Comparison of ENCODE assay signal across 13 cellular contexts in the genomic region with DNA sequence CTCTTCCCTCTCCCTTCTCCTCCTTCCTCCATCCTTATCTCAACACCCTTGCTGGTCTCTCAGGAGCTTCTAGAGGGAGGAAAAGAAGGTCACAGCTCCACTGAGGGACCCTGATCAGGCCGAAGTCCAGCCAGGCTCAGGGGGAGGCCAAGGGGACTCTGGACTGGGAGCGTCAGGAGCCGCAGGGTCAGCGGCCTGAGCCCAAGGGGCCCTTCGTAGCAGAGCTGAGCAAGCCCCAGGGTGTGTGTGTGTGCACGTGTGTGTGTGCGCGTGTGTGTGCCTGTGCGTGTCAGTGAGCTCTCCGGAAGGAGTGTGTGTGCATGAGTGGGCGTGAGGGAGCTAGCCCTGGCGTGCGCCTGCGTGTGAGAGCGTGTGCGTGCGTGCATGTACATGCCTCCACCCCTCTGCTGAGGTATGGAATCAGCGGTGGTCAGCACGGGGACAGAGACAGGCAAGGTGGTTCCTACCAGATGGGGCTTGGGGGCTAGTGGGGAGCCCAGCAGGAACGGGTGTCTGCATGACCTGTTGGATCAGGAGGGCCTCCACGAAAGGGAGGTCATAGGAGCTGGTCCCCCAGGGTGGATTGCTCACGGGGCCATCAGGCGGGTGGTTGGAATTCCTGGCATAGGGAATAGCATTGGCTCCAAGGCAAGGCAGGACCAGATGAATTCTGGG. TPM values are rescaled to one million over a fixed set of nuclear protein-coding genes. Genes with fewer than 3 reads are reported as not detected.
DNase-seq lines count a peak whose midpoint lies in the region; ATAC-seq and TF ChIP-seq lines count a peak whose summit lies in the region.
"Had no signal": no experiment of that assay in that cellular context is flagged by ENCODE, and none has a peak within 500 bp of the region (broad histone marks: within the 10 kb centered on the region; RNA-seq: fewer than 3 reads in every experiment).

No MANE protein-coding gene starts in this region.

- no peaks in the 10 kb centered on the region for H3K9me2 ChIP-seq in hepatocyte (replicated peaks; ENCODE audit: insufficient read depth)

- H3K27ac ChIP-seq in hepatocyte: peak overlapping the region; percentile 94

- ATAC-seq in HG03571 (IDR thresholded peaks at IDR 0.05; ENCODE audit: unreplicated experiment): no peak

- peak; percentile 85 for DNase-seq in DMS53 (lab: John Stamatoyannopoulos, UW)
- peak; percentile 51 for DNase-seq in SK-MEL-5 (ENCODE audit: low read depth, low spot score)
- peak; percentile 76 for DNase-seq in hepatocyte (ENCODE audit: low spot score)
- peak; percentile 25 for DNase-seq in renal cortical epithelial cell (ENCODE audit: low read depth)
- no peak for DNase-seq in NCI-H2227 treated with DMSO at 0.1 percent for 48 hours (lab: John Stamatoyannopoulos, UW)
- no peak for DNase-seq in activated gamma-delta T cell (lab: John Stamatoyannopoulos, UW)
- DNase-seq in midbrain (lab: John Stamatoyannopoulos, UW): no peak
- DNase-seq: activated effector memory CD4-positive, alpha-beta T cell treated with Interleukin-2 at 50 U/mL for 16 hours; CD4-positive, CD25-positive, alpha-beta regulatory T cell; hippocampal formation; stomach had no signal

- peak overlapping the region; percentile 62 for H3K4me2 ChIP-seq in hepatocyte

- no peak overlapping the region for H3K4me3 ChIP-seq in hepatocyte
- H3K4me3 ChIP-seq: stomach had no signal

- H3K79me2 ChIP-seq in hepatocyte: no peaks in the 10 kb centered on the region

- H4K20me1 ChIP-seq in hepatocyte (ENCODE audit: insufficient read depth, poor library complexity, severe bottlenecking): no peaks in the 10 kb centered on the region

- H3K36me3 ChIP-seq in hepatocyte (replicated peaks; ENCODE audit: insufficient read depth, low read depth): no peaks in the 10 kb centered on the region
- H3K36me3 ChIP-seq: stomach had no signal

- no peak overlapping the region for H2AFZ ChIP-seq in hepatocyte

- no peaks in the 10 kb centered on the region for H3K9me3 ChIP-seq in hepatocyte (ENCODE audit: low read depth)
- H3K9me3 ChIP-seq: stomach had no signal

- in situ Hi-C loops in SK-MEL-5 (cut with HindIII; ENCODE audit: low pct_unique_long_range_greater_than_20kb, low sequenced_read_pairs): no loop called here

- TF ChIP-seq CTCF in hepatocyte (IDR thresholded peaks at IDR 0.05; ENCODE audit: poor library complexity): no peak

- peaks cover 45% of the 10 kb centered on the region for H3K4me1 ChIP-seq in hepatocyte (ENCODE audit: insufficient read depth)

- 67% methylated on average over 19 of the region's 23 CpGs for WGBS in hepatocyte (ENCODE audit: low lambda C conversion rate, missing lambda C conversion rate)

- no peaks in the 10 kb centered on the region for H3K27me3 ChIP-seq in hepatocyte

RNA-seq across cellular contexts. Expression of a gene that starts 10.0 kb away (rescaled TPM):
- 52.3 and 54.1 TPM in 2 replicates for total RNA-seq in SK-MEL-5 (2014; rRNA removed; shearing (Covaris generic))
- polyA plus RNA-seq in SK-MEL-5 (2015; cell fraction: cytosol; rRNA removed): 92.0 and 97.9 TPM in 2 replicates
- polyA plus RNA-seq in SK-MEL-5 (2015; cell fraction: nucleus; rRNA removed): 50.6 and 71.9 TPM in 2 replicates
- total RNA-seq in hepatocyte (125 and 136 TPM in 2 replicates), renal cortical epithelial cell (53.8 and 70.5 TPM in 2 replicates)
- polyA plus RNA-seq in hepatocyte: 242 and 249 TPM in 2 replicates

RNA-seq across cellular contexts. Expression of a gene that starts 15.1 kb away (rescaled TPM):
- 42.0 and 45.6 TPM in 2 replicates for total RNA-seq in SK-MEL-5 (2014; rRNA removed; shearing (Covaris generic))
- 43.9 and 50.5 TPM in 2 replicates for polyA plus RNA-seq in SK-MEL-5 (2015; cell fraction: cytosol; rRNA removed)
- polyA plus RNA-seq in SK-MEL-5 (2015; cell fraction: nucleus; rRNA removed): 65.7 and 66.9 TPM in 2 replicates
- total RNA-seq in hepatocyte (31.7 and 33.3 TPM in 2 replicates), renal cortical epithelial cell (0.52 and 4.0 TPM in 2 replicates)
- 39.4 and 47.3 TPM in 2 replicates for polyA plus RNA-seq in hepatocyte

RNA-seq across cellular contexts. Expression of a gene that starts 34.6 kb away (rescaled TPM):
- total RNA-seq in SK-MEL-5 (2014; rRNA removed; shearing (Covaris generic)): 61.5 and 66.9 TPM in 2 replicates
- polyA plus RNA-seq in SK-MEL-5 (2015; cell fraction: cytosol; rRNA removed): 149 and 171 TPM in 2 replicates
- polyA plus RNA-seq in SK-MEL-5 (2015; cell fraction: nucleus; rRNA removed): 32.6 and 36.2 TPM in 2 replicates
- total RNA-seq in hepatocyte (50.0 and 52.9 TPM in 2 replicates), renal cortical epithelial cell (3.8 and 19.4 TPM in 2 replicates)
- 82.5 and 82.6 TPM in 2 replicates for polyA plus RNA-seq in hepatocyte
- polyA plus RNA-seq: CD4-positive, CD25-positive, alpha-beta regulatory T cell had no signal

RNA-seq across cellular contexts. Expression of a gene that starts 45.5 kb away (rescaled TPM):
- not detected in 2 replicates for total RNA-seq in SK-MEL-5 (2014; rRNA removed; shearing (Covaris generic))
- polyA plus RNA-seq in SK-MEL-5 (2015; cell fraction: cytosol; rRNA removed): not detected in 2 replicates
- 0.39 TPM in 1 of 2 replicates, not detected in the other for polyA plus RNA-seq in SK-MEL-5 (2015; cell fraction: nucleus; rRNA removed)
- not detected in 2 replicates for total RNA-seq in hepatocyte
- polyA plus RNA-seq in hepatocyte: not detected in 2 replicates
- total RNA-seq in renal cortical epithelial cell: not detected in 2 replicates
- total RNA-seq: endothelial cell of umbilical vein had no signal
- polyA plus RNA-seq: endothelial cell of umbilical vein had no signal

RNA-seq across cellular contexts. Expression of a gene that starts 51.0 kb away (rescaled TPM):
- total RNA-seq in SK-MEL-5 (2014; rRNA removed; shearing (Covaris generic)): not detected in 2 replicates
- not detected in 2 replicates for polyA plus RNA-seq in SK-MEL-5 (2015; cell fraction: cytosol; rRNA removed)
- not detected in 2 replicates for polyA plus RNA-seq in SK-MEL-5 (2015; cell fraction: nucleus; rRNA removed)
- not detected in 2 replicates for total RNA-seq in hepatocyte
- polyA plus RNA-seq in hepatocyte: not detected in 2 replicates
- total RNA-seq in renal cortical epithelial cell: not detected in 2 replicates
- total RNA-seq: CD4-positive, CD25-positive, alpha-beta regulatory T cell; endothelial cell of umbilical vein had no signal
- polyA plus RNA-seq: CD4-positive, CD25-positive, alpha-beta regulatory T cell had no signal

Comparison
In these comparisons a context has a peak if more than half of its experiments do, and no peak if none do; other contexts are left out.
1. DNase-seq: peak in DMS53 (single experiment), SK-MEL-5 (single experiment), hepatocyte (single experiment) and renal cortical epithelial cell (single experiment); none in NCI-H2227 treated with DMSO at 0.1 percent for 48 hours (single experiment), activated gamma-delta T cell (single experiment) and midbrain (single experiment).